In genomic region chr1:109252893-109253802, GRCh38 we compare ENCODE assay signal across 9 cellular contexts. TPM values are rescaled to one million over a fixed set of nuclear protein-coding genes. Genes with fewer than 3 reads are reported as not detected.
DNase-seq lines count a peak whose midpoint lies in the region; ATAC-seq, FAIRE-seq and TF ChIP-seq lines count a peak whose summit lies in the region.
"Had no signal": no experiment of that assay in that cellular context is flagged by ENCODE, and none has a peak within 500 bp of the region (broad histone marks: within the 10 kb centered on the region; RNA-seq: fewer than 3 reads in every experiment).

No MANE protein-coding gene starts in this region.

- peak; percentile 5 for FAIRE-seq in RCC 7860 (lab: Jason Lieb, UNC)

- H3K36me3 ChIP-seq in prostate gland = no peaks in the 10 kb centered on the region

- H3K27me3 ChIP-seq in prostate gland (replicated peaks; ENCODE audit: insufficient read depth) = no peaks in the 10 kb centered on the region

- H3K4me3 ChIP-seq in prostate gland = no peak overlapping the region

- peak in 1 of 4 experiments; percentile 38 for TF ChIP-seq CTCF in prostate gland (IDR thresholded peaks at IDR 0.05)

- no peak for ATAC-seq in HG02970 (IDR thresholded peaks at IDR 0.05; ENCODE audit: low FRiP score, unreplicated experiment)

- H3K9me3 ChIP-seq in prostate gland = no peaks in the 10 kb centered on the region

- DNase-seq in COLO668 (lab: John Stamatoyannopoulos, UW; ENCODE audit: unreplicated experiment) = peak; percentile 78
- peak; percentile 69 for DNase-seq in RCC 7860 (ENCODE audit: low spot score)
- DNase-seq in head of caudate nucleus = peak; percentile 67 to 96 (median 89)
- DNase-seq in prostate gland (ENCODE audit: low spot score) = peak; percentile 78
- no peak for DNase-seq in stimulated activated CD4-positive, alpha-beta T cell treated with anti-CD3 and anti-CD28 coated beads, Interleukin-2, amount 100 ng/mL, for 48 hours
- DNase-seq in dedifferentiated amniotic fluid mesenchymal stem cell (ENCODE audit: extremely low spot score) = no peak
- no peak for DNase-seq in activated naive CD4-positive, alpha-beta T cell treated with anti-CD3 and anti-CD28 coated beads, Interleukin-2, amount 50 U/mL, for 16 hours
- DNase-seq: GF-D8 had no signal

- WGBS in prostate gland = 67% methylated on average over 33 of the region's 33 CpGs

- TF ChIP-seq POLR2A in prostate gland (IDR thresholded peaks at IDR 0.05) = peak; percentile 53

- intact Hi-C loops in head of caudate nucleus (cut with DNase I) = no loop called here
- intact Hi-C loops in prostate gland (cut with DNase I) = no loop called here

- no peaks in the 10 kb centered on the region for H3K4me1 ChIP-seq in prostate gland (replicated peaks)

- peak overlapping the region; percentile 60 to 78 for H3K27ac ChIP-seq in prostate gland

RNA-seq across cellular contexts. Expression of gene CELSR2, which starts 3.8 kb away (rescaled TPM):
- total RNA-seq in prostate gland = 100 to 1,000 TPM in 1 of 2 donors, 10 to 100 TPM in 1; 18.8 to 118 TPM

RNA-seq across cellular contexts. Expression of gene PSRC1, which starts 29.8 kb away (rescaled TPM):
- 10 to 100 TPM in 1 of 2 donors, 1 to 10 TPM in 1; 9.1 to 40.0 TPM for total RNA-seq in prostate gland

RNA-seq across cellular contexts. Expression of gene SARS1, which starts 39.4 kb away (rescaled TPM):
- total RNA-seq in prostate gland = 100 to 1,000 TPM; 123 to 132 TPM

RNA-seq across cellular contexts. Expression of gene MYBPHL, which starts 53.7 kb away (rescaled TPM):
- not detected for total RNA-seq in prostate gland

Comparison
In these comparisons a context has a peak if more than half of its experiments do, and no peak if none do; other contexts are left out.
1. DNase-seq: peak in COLO668 (single experiment), RCC 7860 (single experiment), head of caudate nucleus (42 of 42) and prostate gland (single experiment); none in stimulated activated CD4-positive, alpha-beta T cell treated with anti-CD3 and anti-CD28 coated beads, Interleukin-2, amount 100 ng/mL, for 48 hours (0 of 2), dedifferentiated amniotic fluid mesenchymal stem cell (single experiment) and activated naive CD4-positive, alpha-beta T cell treated with anti-CD3 and anti-CD28 coated beads, Interleukin-2, amount 50 U/mL, for 16 hours (single experiment).